12 cellular contexts compared by ENCODE assay signal in the genomic region with DNA sequence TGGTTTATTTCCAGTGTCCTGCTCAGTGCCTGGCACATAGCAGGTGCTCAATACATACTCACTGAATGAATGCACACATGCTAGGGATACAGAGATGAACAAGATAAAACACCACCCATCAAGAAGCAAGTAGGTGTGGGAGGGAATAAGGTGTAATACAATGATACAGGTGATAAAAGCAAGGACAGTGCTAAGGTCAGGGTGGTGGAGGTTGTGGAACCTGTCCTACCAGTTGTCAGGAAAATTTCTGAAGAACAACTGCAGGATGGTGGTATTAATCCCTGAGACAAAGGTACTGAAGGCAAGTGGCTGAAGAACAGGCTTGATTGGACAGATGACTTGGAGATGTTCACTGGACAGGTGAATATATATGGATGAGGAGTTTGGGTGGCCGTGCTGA. TPM values are rescaled to one million over a fixed set of nuclear protein-coding genes. Genes with fewer than 3 reads are reported as not detected.
DNase-seq lines count a peak whose midpoint lies in the region; ATAC-seq, FAIRE-seq and TF ChIP-seq lines count a peak whose summit lies in the region.
"Had no signal": no experiment of that assay in that cellular context is flagged by ENCODE, and none has a peak within 500 bp of the region (broad histone marks: within the 10 kb centered on the region; RNA-seq: fewer than 3 reads in every experiment).

No MANE protein-coding gene starts in this region.

- H2AFZ ChIP-seq in GM12878 (ENCODE audit: control insufficient read depth, low read depth, low read length) = no peak overlapping the region

- TF ChIP-seq CTCF in GM12878 (IDR thresholded peaks at IDR 0.05 in 2 of 3, conservative IDR thresholded peaks at IDR 0.05 in 1 of 3; ENCODE audit: control insufficient read depth in 2 of 3, extremely low read depth in 1 of 3, insufficient read depth in 1 of 3, low read depth in 3 of 3, low read length in 3 of 3) = no peak
- TF ChIP-seq CTCF in testis (IDR thresholded peaks at IDR 0.05) = no peak

- H3K4me3 Mint-ChIP-seq in CD8-positive, alpha-beta memory T cell = peak overlapping the region; percentile 2 to 96 (median 82)
- H3K4me3 Mint-ChIP-seq in IgD-negative memory B cell = peak overlapping the region; percentile 60 to 95 (median 76)
- H3K4me3 Mint-ChIP-seq in naive B cell = peak overlapping the region; percentile 30 to 98 (median 92)

- no peaks in the 10 kb centered on the region for H3K27me3 ChIP-seq in CD8-positive, alpha-beta memory T cell (ENCODE audit: insufficient read depth, low read length, poor library complexity, severe bottlenecking)
- H3K27me3 ChIP-seq in GM12878 (replicated peaks in 1 of 2; ENCODE audit: control insufficient read depth in 2 of 2, insufficient read depth in 2 of 2, low read length in 1 of 2) (no peaks in the 10 kb centered on the region), testis (no peaks in the 10 kb centered on the region)

- no peak overlapping the region for H3K27ac ChIP-seq in CD8-positive, alpha-beta memory T cell (ENCODE audit: low read depth, low read length)
- H3K27ac ChIP-seq in GM12878 (ENCODE audit: control insufficient read depth, insufficient read depth) = no peak overlapping the region
- H3K27ac ChIP-seq in testis = no peak overlapping the region
- H3K27ac ChIP-seq: HL-60 had no signal

- RAD21 ChIA-PET in GM12878 (lab: Charles Lee; ENCODE audit: unreplicated experiment) = interaction anchor here (1.2 kb wide), 1 partner anchor 160 kb away, joined by 6 read pairs; no protein-coding TSS in a partner anchor

- TF ChIP-seq EP300 in GM12878 (IDR thresholded peaks at IDR 0.05; ENCODE audit: borderline replicate concordance in 1 of 2, control insufficient read depth in 1 of 2, low read depth in 2 of 2, low read length in 2 of 2) = no peak

- no TSS peak for BruUV-seq in GM12878 (replicated peaks; lab: Mats Ljungman, UMichigan)

- SMC1A ChIA-PET in GM12878 (lab: Charles Lee; ENCODE audit: uncharacterized antibody, unreplicated experiment) = no interaction called here

- H3K9ac ChIP-seq in GM12878 (ENCODE audit: control insufficient read depth, insufficient read depth, low read length) = no peak overlapping the region; the same call in 1 of the 2 replicates

- 100% methylated on average over 1 of the region's 1 CpG for WGBS in GM12878 (ENCODE audit: insufficient coverage, insufficient replicate concordance, low lambda C conversion rate, missing lambda C conversion rate)
- WGBS in testis, 2 donors = 64 to 68% methylated on average over 1 of the region's 1 CpG

- ATAC-seq in GM12878 (no peak), naive B cell (ENCODE audit: low read depth in 2 of 2) (no peak), HG03039 (IDR thresholded peaks at IDR 0.05; ENCODE audit: unreplicated experiment) (no peak)
- ATAC-seq: left ventricle myocardium superior had no signal

- no peaks in the 10 kb centered on the region for H4K20me1 ChIP-seq in GM12878 (ENCODE audit: control insufficient read depth, insufficient read depth)

- H3K9me3 Mint-ChIP-seq in CD8-positive, alpha-beta memory T cell = no peaks in the 10 kb centered on the region
- peaks cover 0 to 3% (median 1%) of the 10 kb centered on the region in 3 donors for H3K9me3 Mint-ChIP-seq in IgD-negative memory B cell
- no peaks in the 10 kb centered on the region for H3K9me3 Mint-ChIP-seq in naive B cell

- peaks cover 26% of the 10 kb centered on the region for H3K79me2 ChIP-seq in GM12878 (ENCODE audit: control insufficient read depth, insufficient read depth, low read length)

- H3K9me3 ChIP-seq in CD8-positive, alpha-beta memory T cell (ENCODE audit: low read length) = no peaks in the 10 kb centered on the region
- H3K9me3 ChIP-seq in GM12878 (replicated peaks; ENCODE audit: control insufficient read depth, insufficient read depth, low read length) = no peaks in the 10 kb centered on the region
- no peaks in the 10 kb centered on the region for H3K9me3 ChIP-seq in testis

- no peaks in the 10 kb centered on the region for H3K27me3 Mint-ChIP-seq in CD8-positive, alpha-beta memory T cell
- H3K27me3 Mint-ChIP-seq in IgD-negative memory B cell = no peaks in the 10 kb centered on the region
- H3K27me3 Mint-ChIP-seq in naive B cell = no peaks in the 10 kb centered on the region

- no peak for TF ChIP-seq RAD21 in GM12878 (IDR thresholded peaks at IDR 0.05; ENCODE audit: insufficient read depth, low read depth, low read length)

- intact Hi-C loops in GM12878 (cut with micrococcal nuclease; ENCODE audit: unreplicated experiment) (loop anchor here (2.0 kb wide), 1 partner anchor 171 kb away; no protein-coding TSS in a partner anchor), testis (cut with DNase I; ENCODE audit: low total_unique reads) (no loop called here)

- H3K4me2 ChIP-seq in GM12878 (ENCODE audit: control insufficient read depth, insufficient read depth) = peak overlapping the region; percentile 39

- no peak for TF ChIP-seq POLR2A in GM12878 (IDR thresholded peaks at IDR 0.05; ENCODE audit: low read depth, low read length)
- no peak for TF ChIP-seq POLR2A in testis (IDR thresholded peaks at IDR 0.05)

- peaks cover 12% of the 10 kb centered on the region for H3K36me3 ChIP-seq in CD8-positive, alpha-beta memory T cell (ENCODE audit: insufficient read depth, low read length)
- H3K36me3 ChIP-seq in GM12878 (ENCODE audit: control insufficient read depth in 2 of 2, insufficient read depth in 2 of 2, low read length in 1 of 2) (peaks cover 2 to 4% of the 10 kb centered on the region in 2 experiments; a peak in 3 of 4 replicates), testis (ENCODE audit: low read depth, missing control alignments) (no peaks in the 10 kb centered on the region)

- in situ Hi-C loops in GM12878 (cut with MboI) = no loop called here

- no peak for FAIRE-seq in GM12878 (lab: Jason Lieb, UNC)

- peaks cover 9 to 45% (median 11%) of the 10 kb centered on the region in 3 donors for H3K36me3 Mint-ChIP-seq in CD8-positive, alpha-beta memory T cell
- H3K36me3 Mint-ChIP-seq in IgD-negative memory B cell (peaks cover 10% of the 10 kb centered on the region), naive B cell (peaks cover 14 to 15% of the 10 kb centered on the region in 2 donors)

- H3K4me3 ChIP-seq in CD8-positive, alpha-beta memory T cell (ENCODE audit: low read length) = no peak overlapping the region
- H3K4me3 ChIP-seq in GM12878 (peak overlapping the region; percentile 97; the same call in 1 of the 2 replicates), testis (no peak overlapping the region)

- peak overlapping the region in 6 of 8 donors; percentile 27 to 67 (median 50) for H3K27ac Mint-ChIP-seq in CD8-positive, alpha-beta memory T cell
- H3K27ac Mint-ChIP-seq in IgD-negative memory B cell (peak overlapping the region in 1 of 3 donors; percentile 49), naive B cell (no peak overlapping the region)

- peaks cover 28 to 45% (median 40%) of the 10 kb centered on the region in 3 donors for H3K4me1 Mint-ChIP-seq in CD8-positive, alpha-beta memory T cell
- peaks cover 14 to 24% (median 18%) of the 10 kb centered on the region in 3 donors for H3K4me1 Mint-ChIP-seq in IgD-negative memory B cell
- H3K4me1 Mint-ChIP-seq in naive B cell = peaks cover 32 to 39% (median 38%) of the 10 kb centered on the region in 3 donors

- POLR2A ChIA-PET in CD8-positive, alpha-beta memory T cell (lab: Charles Lee) = no interaction called here
- POLR2A ChIA-PET in GM12878 (lab: Charles Lee) = no interaction called here

- DNase-seq in CD8-positive, alpha-beta memory T cell = no peak
- no peak for DNase-seq in GM12878 (ENCODE audit: low read depth, low spot score)
- DNase-seq in naive B cell = no peak
- no peak for DNase-seq in testis
- no peak for DNase-seq in NCI-H187 (lab: John Stamatoyannopoulos, UW)
- DNase-seq in NOMO-1 treated with DMSO at 0.1 percent for 48 hours (lab: John Stamatoyannopoulos, UW; ENCODE audit: unreplicated experiment) = no peak
- DNase-seq: cortex of kidney, left ventricle myocardium superior, NCI-H524 treated with DMSO at 0.1 percent for 48 hours had no signal

- CTCF ChIA-PET in CD8-positive, alpha-beta memory T cell (lab: Charles Lee) = no interaction called here
- CTCF ChIA-PET in GM12878 (lab: Yijun Ruan, JAX) = no interaction called here

- H3K4me1 ChIP-seq in CD8-positive, alpha-beta memory T cell (ENCODE audit: insufficient read depth, low read length) = peaks cover 21% of the 10 kb centered on the region
- peaks cover 4% of the 10 kb centered on the region; the same call in 1 of the 2 replicates for H3K4me1 ChIP-seq in GM12878 (ENCODE audit: control insufficient read depth, insufficient read depth, low read length)
- peaks cover 17% of the 10 kb centered on the region for H3K4me1 ChIP-seq in testis

RNA-seq across cellular contexts. Expression of gene KNOP1, which starts 1.8 kb away (rescaled TPM):
- total RNA-seq in CD8-positive, alpha-beta memory T cell = 10 to 100 TPM; 30.7 to 32.3 TPM
- polyA plus RNA-seq in CD8-positive, alpha-beta memory T cell = 11.0 TPM
- polyA plus RNA-seq in IgD-negative memory B cell (12.6 TPM), GM12878 (2011; rRNA removed) (19.8 and 28.3 TPM in 2 replicates), GM12878 (2014; fragmentation: Illumina TruSeq; extraction: Trizol) (47.2 and 50.3 TPM in 2 replicates), GM12878 (2014; fragmentation: Nextera tagmentation; extraction: Ambion mirVana) (10 to 100 TPM; 35.1 to 46.4 TPM), GM12878 (2014; rRNA removed) (28.1 and 28.5 TPM in 2 replicates), GM12878 (2016; fragmentation: Nextera tagmentation; extraction: Ambion mirVana) (10 to 100 TPM; 30.6 to 33.5 TPM), naive B cell (ENCODE audit: low read depth in 6 of 6) (1 to 10 TPM; 2.2 to 8.3 (median 5.9) TPM), testis (ENCODE audit: insufficient read depth, low read depth, low replicate concordance) (22.4 TPM)
- total RNA-seq in GM12878 (2013; cell fraction: nucleolus; rRNA removed) = 37.5 and 38.3 TPM in 2 replicates
- total RNA-seq in GM12878 (2014; rRNA removed) (13.8 and 16.8 TPM in 2 replicates), GM12878 (2014; rRNA removed; fragmentation: Illumina TruSeq; extraction: Trizol) (32.1 and 36.0 TPM in 2 replicates), GM12878 (2021) (27.0 and 29.7 TPM in 2 replicates), testis (10 to 100 TPM; 25.3 to 26.8 TPM)
- 8.9 TPM for polyA plus RNA-seq in GM12878 (2011; ENCODE audit: low read depth)
- polyA plus RNA-seq in GM12878 (2011; cell fraction: cytosol; rRNA removed) = 9.9 and 10.4 TPM in 2 replicates
- 13.4 and 16.9 TPM in 2 replicates for polyA plus RNA-seq in GM12878 (2011; cell fraction: nucleus; rRNA removed)
- polyA plus RNA-seq in GM12878 (2012) = 21.6 and 22.1 TPM in 2 replicates
- polyA minus RNA-seq in GM12878 (2011; rRNA and poly(A)+ RNA removed) = 14.6 and 16.8 TPM in 2 replicates
- polyA minus RNA-seq in GM12878 (2011; cell fraction: cytosol; rRNA and poly(A)+ RNA removed) = 5.0 and 6.0 TPM in 2 replicates
- 7.7 and 15.7 TPM in 2 replicates for polyA minus RNA-seq in GM12878 (2011; cell fraction: nucleus; rRNA and poly(A)+ RNA removed)

RNA-seq across cellular contexts. Expression of gene IQCK, which starts 1.9 kb away (rescaled TPM):
- 1 to 10 TPM; 2.6 to 3.8 TPM for total RNA-seq in CD8-positive, alpha-beta memory T cell
- polyA plus RNA-seq in CD8-positive, alpha-beta memory T cell = 1.9 TPM
- 3.4 TPM for polyA plus RNA-seq in IgD-negative memory B cell
- total RNA-seq in GM12878 (2013; cell fraction: nucleolus; rRNA removed) = 5.5 and 6.3 TPM in 2 replicates
- 2.0 and 2.5 TPM in 2 replicates for total RNA-seq in GM12878 (2014; rRNA removed)
- 0.83 and 2.2 TPM in 2 replicates for total RNA-seq in GM12878 (2014; rRNA removed; fragmentation: Illumina TruSeq; extraction: Trizol)
- total RNA-seq in GM12878 (2021) = 2.0 and 3.1 TPM in 2 replicates
- polyA plus RNA-seq in GM12878 (2011; ENCODE audit: low read depth) = 0.51 TPM
- 1.8 and 2.2 TPM in 2 replicates for polyA plus RNA-seq in GM12878 (2011; rRNA removed)
- 1.6 TPM in 2 replicates for polyA plus RNA-seq in GM12878 (2011; cell fraction: cytosol; rRNA removed)
- polyA plus RNA-seq in GM12878 (2011; cell fraction: nucleus; rRNA removed) = 1.6 and 1.8 TPM in 2 replicates
- 0.79 and 0.99 TPM in 2 replicates for polyA plus RNA-seq in GM12878 (2012)
- polyA plus RNA-seq in GM12878 (2014; fragmentation: Illumina TruSeq; extraction: Trizol) = 2.2 and 2.3 TPM in 2 replicates
- 1 to 10 TPM; 1.5 to 4.2 TPM for polyA plus RNA-seq in GM12878 (2014; fragmentation: Nextera tagmentation; extraction: Ambion mirVana)
- 1.0 and 1.5 TPM in 2 replicates for polyA plus RNA-seq in GM12878 (2014; rRNA removed)
- 1 to 10 TPM; 3.0 to 3.2 TPM for polyA plus RNA-seq in GM12878 (2016; fragmentation: Nextera tagmentation; extraction: Ambion mirVana)
- polyA minus RNA-seq in GM12878 (2011; rRNA and poly(A)+ RNA removed) = 0.66 and 1.3 TPM in 2 replicates
- 1.2 TPM in 1 of 2 replicates, not detected in the other for polyA minus RNA-seq in GM12878 (2011; cell fraction: cytosol; rRNA and poly(A)+ RNA removed)
- 1.1 and 3.3 TPM in 2 replicates for polyA minus RNA-seq in GM12878 (2011; cell fraction: nucleus; rRNA and poly(A)+ RNA removed)
- 1 to 10 TPM in 5 of 6 donors, not detected in 1; 1.1 to 3.7 (median 1.9) TPM for polyA plus RNA-seq in naive B cell (ENCODE audit: low read depth in 6 of 6)
- total RNA-seq in testis = 10 to 100 TPM; 77.8 to 91.3 TPM
- polyA plus RNA-seq in testis (ENCODE audit: insufficient read depth, low read depth, low replicate concordance) = 102 TPM

Comparison
In these comparisons a context has a peak if more than half of its experiments do, and no peak if none do; other contexts are left out.
1. H3K27ac Mint-ChIP-seq: peak in CD8-positive, alpha-beta memory T cell (6 of 8); none in naive B cell (0 of 6).
2. RNA of gene IQCK, which starts 1.9 kb away (polyA plus RNA-seq): 102 TPM in testis (single experiment); 3.4 TPM in IgD-negative memory B cell (single experiment), 0.51 to 4.2 TPM in GM12878, 1.9 TPM in CD8-positive, alpha-beta memory T cell (single experiment) and 1.1 to 3.7 TPM in naive B cell; every median in the first group is over 10 times any median in the second.
3. Peak in every context shown above with its lines, with median percentiles within 50 percentile points of each other: H3K4me3 Mint-ChIP-seq.